ENCODE assay signal across 8 cellular contexts in genomic region chr10:12264204-12264908, GRCh38.
DNase-seq lines count a peak whose midpoint lies in the region; ATAC-seq, FAIRE-seq and TF ChIP-seq lines count a peak whose summit lies in the region.

No MANE protein-coding gene starts in this region.

- H4K20me1 ChIP-seq in BLaER1: no peaks in the 10 kb centered on the region

- no peaks in the 10 kb centered on the region for H3K36me3 ChIP-seq in BLaER1

- H3K4me1 ChIP-seq in BLaER1: peaks cover 42% of the 10 kb centered on the region

- H3K4me2 ChIP-seq in BLaER1: peak overlapping the region; percentile 81

- ATAC-seq in HG03432 (IDR thresholded peaks at IDR 0.05; ENCODE audit: unreplicated experiment): peak; percentile 90

- DNase-seq in GM19239 (ENCODE audit: insufficient read length, low spot score): peak; percentile 83
- DNase-seq in NCI-H460 (ENCODE audit: extremely low read depth, low read depth): peak; percentile 41
- peak; percentile 78 to 84 for DNase-seq in activated CD4-positive, alpha-beta T cell treated with anti-CD3 and anti-CD28 coated beads, Interleukin-2, amount 50 U/mL, for 48 hours
- DNase-seq in dorsolateral prefrontal cortex: peak; percentile 61 to 86 (median 72)
- peak; percentile 73 to 79 for DNase-seq in lung microvascular endothelial cell (ENCODE audit: low read depth in 2 of 2)
- peak; percentile 42 to 59 (median 51) for DNase-seq in stimulated activated CD4-positive, alpha-beta T cell treated with anti-CD3 and anti-CD28 coated beads, TNF-alpha, amount 100 ng/mL, for 4 hours (ENCODE audit: low read depth in 3 of 3)

- FAIRE-seq in GM19239 (lab: Jason Lieb, UNC): peak; percentile 99

- peak; percentile 51 to 95 (median 87) for TF ChIP-seq CTCF in dorsolateral prefrontal cortex (IDR thresholded peaks at IDR 0.05 in 54 of 56, conservative IDR thresholded peaks at IDR 0.05 in 2 of 56; ENCODE audit: low read depth in 1 of 56, partially characterized antibody in 56 of 56)

- intact Hi-C loops in dorsolateral prefrontal cortex (cut with DNase I): loop anchor here (2.0 to 10.0 kb wide), 6 partner anchors 390 to 813 kb away; no protein-coding TSS in a partner anchor

- no peaks in the 10 kb centered on the region for H3K9me3 ChIP-seq in BLaER1

- H3K4me3 ChIP-seq in BLaER1 (peak overlapping the region; percentile 48), dorsolateral prefrontal cortex (peak overlapping the region in 58 of 59 donors; percentile 22 to 73 (median 54))

- H3K27ac ChIP-seq in BLaER1 (peak overlapping the region; percentile 77), dorsolateral prefrontal cortex (peak overlapping the region in 40 of 59 donors; percentile 2 to 89 (median 59))

- no peaks in the 10 kb centered on the region for H3K27me3 ChIP-seq in BLaER1
- no peaks in the 10 kb centered on the region for H3K27me3 ChIP-seq in dorsolateral prefrontal cortex

- peak overlapping the region; percentile 61 for H3K9ac ChIP-seq in BLaER1

Comparison
In these comparisons a context has a peak if more than half of its experiments do, and no peak if none do; other contexts are left out.
1. Peak in every context shown above with its lines: DNase-seq, ATAC-seq, H3K4me3 ChIP-seq and H3K27ac ChIP-seq.